37 cellular contexts compared by ENCODE assay signal in genomic region chr15:72450805-72451204, GRCh38. TPM values are rescaled to one million over a fixed set of nuclear protein-coding genes. Genes with fewer than 3 reads are reported as not detected.
"Had no signal": no experiment of that assay in that cellular context is flagged by ENCODE, and none has a peak within 500 bp of the region (broad histone marks: within the 10 kb centered on the region; RNA-seq: fewer than 3 reads in every experiment).

No MANE protein-coding gene starts in this region.

- H3K27ac Mint-ChIP-seq: activated B cell treated with CpG ODN at 0.5 μM for 24 hours; activated CD8-positive, alpha-beta T cell treated with anti-CD3 and anti-CD28 coated beads for 36 hours; activated naive CD8-positive, alpha-beta T cell; activated T-helper 17 cell treated with anti-CD3 and anti-CD28 coated beads, Interleukin-2, amount 50 U/mL, for 72 hours; dendritic cell treated with granulocyte-macrophage colony-stimulating factor and Interleukin-4, amounts not matched to agents 40 ng/mL and 50 ng/mL, for 4 days; endodermal cell; T-helper 2 cell treated with Interferon-gamma antibody and Interleukin-4, amounts not matched to agents 5 μg/mL and 100 μg/mL, for 36 hours had no signal

- H3K4me3 Mint-ChIP-seq: activated B cell treated with CpG ODN at 0.5 μM for 24 hours; activated CD8-positive, alpha-beta T cell treated with anti-CD3 and anti-CD28 coated beads for 36 hours; activated naive CD8-positive, alpha-beta T cell; activated T-cell treated with anti-CD3 and anti-CD28 coated beads, Interleukin-2, amount 50 U/mL, for 4 hours; activated T-helper 17 cell treated with anti-CD3 and anti-CD28 coated beads, Interleukin-2, amount 50 U/mL, for 72 hours; central memory CD8-positive, alpha-beta T cell; dendritic cell treated with granulocyte-macrophage colony-stimulating factor and Interleukin-4, amounts not matched to agents 40 ng/mL and 50 ng/mL, for 4 days; endodermal cell; T-helper 2 cell treated with Interferon-gamma antibody and Interleukin-4, amounts not matched to agents 5 μg/mL and 100 μg/mL, for 36 hours had no signal

- H3K9me3 ChIP-seq: esophagus muscularis mucosa, gastrocnemius medialis, heart left ventricle had no signal

- H3K4me1 ChIP-seq: esophagus muscularis mucosa, foreskin keratinocyte, gastrocnemius medialis, heart left ventricle had no signal

- H3K9me3 Mint-ChIP-seq: activated B cell treated with CpG ODN at 0.5 μM for 24 hours; activated CD8-positive, alpha-beta T cell treated with anti-CD3 and anti-CD28 coated beads for 36 hours; activated T-cell treated with anti-CD3 and anti-CD28 coated beads, Interleukin-2, amount 50 U/mL, for 4 hours; activated T-helper 17 cell treated with anti-CD3 and anti-CD28 coated beads, Interleukin-2, amount 50 U/mL, for 72 hours; central memory CD8-positive, alpha-beta T cell; dendritic cell treated with granulocyte-macrophage colony-stimulating factor and Interleukin-4, amounts not matched to agents 40 ng/mL and 50 ng/mL, for 4 days; endodermal cell; T-helper 2 cell treated with Interferon-gamma antibody and Interleukin-4, amounts not matched to agents 5 μg/mL and 100 μg/mL, for 36 hours had no signal

- H3K4me1 Mint-ChIP-seq: activated B cell treated with CpG ODN at 0.5 μM for 24 hours; activated T-helper 17 cell treated with anti-CD3 and anti-CD28 coated beads, Interleukin-2, amount 50 U/mL, for 72 hours; central memory CD8-positive, alpha-beta T cell; endodermal cell had no signal

- H3K27me3 Mint-ChIP-seq: activated naive CD8-positive, alpha-beta T cell had no signal

- ATAC-seq: activated CD4-positive, CD25-positive, alpha-beta regulatory T cell treated with anti-CD3 and anti-CD28 coated beads, Interleukin-2, amount 50 U/mL, for 24 hours; activated CD8-positive, alpha-beta T cell treated with anti-CD3 and anti-CD28 coated beads for 36 hours; activated T-cell treated with anti-CD3 and anti-CD28 coated beads, Interleukin-2, amount 50 U/mL, for 4 hours; activated T-helper 17 cell treated with anti-CD3 and anti-CD28 coated beads, Interleukin-2, amount 50 U/mL, for 72 hours; foreskin keratinocyte; gastrocnemius medialis; heart left ventricle had no signal

- H3K4me3 ChIP-seq: coronary artery, dorsolateral prefrontal cortex, esophagus muscularis mucosa, gastrocnemius medialis, heart left ventricle had no signal

- FAIRE-seq: astrocyte, bronchial epithelial cell had no signal

- DNase-seq: activated B cell treated with CpG ODN at 0.5 μM for 24 hours; activated CD4-positive, alpha-beta T cell treated with anti-CD3 and anti-CD28 coated beads for 48 hours; activated CD4-positive, alpha-beta T cell treated with anti-CD3 and anti-CD28 coated beads, Interleukin-2, amount 50 U/mL, for 1 hour; activated CD4-positive, alpha-beta T cell treated with anti-CD3 and anti-CD28 coated beads, Interleukin-2, amount 50 U/mL, for 48 hours; activated CD8-positive, alpha-beta memory T cell treated with anti-CD3 and anti-CD28 coated beads for 24 hours; activated CD8-positive, alpha-beta T cell treated with anti-CD3 and anti-CD28 coated beads for 36 hours; activated effector memory CD4-positive, alpha-beta T cell treated with Interleukin-2 at 50 U/mL for 16 hours; activated gamma-delta T cell treated with Interleukin-2 at 50 U/mL for 16 hours; activated naive CD4-positive, alpha-beta T cell treated with anti-CD3 and anti-CD28 coated beads, Interleukin-2, amount 50 U/mL, for 16 hours; activated naive CD4-positive, alpha-beta T cell treated with Interleukin-2 at 50 U/mL for 16 hours; activated T-cell treated with anti-CD3 and anti-CD28 coated beads, Interleukin-2, amount 50 U/mL, for 4 hours; amniotic stem cell; anterior cingulate cortex; brain microvascular endothelial cell; dorsolateral prefrontal cortex; effector memory CD4-positive, alpha-beta T cell; endodermal cell; foreskin keratinocyte; gastrocnemius medialis; glutamatergic neuron; heart left ventricle; T1000; WERI-Rb-1 had no signal

- H3K36me3 ChIP-seq: brain microvascular endothelial cell, esophagus muscularis mucosa, gastrocnemius medialis, heart left ventricle, WERI-Rb-1 had no signal

- H3K27ac ChIP-seq: brain microvascular endothelial cell, coronary artery, dorsolateral prefrontal cortex, esophagus muscularis mucosa, foreskin keratinocyte, gastrocnemius medialis, heart left ventricle, WERI-Rb-1 had no signal

- H3K27me3 ChIP-seq: brain microvascular endothelial cell, dorsolateral prefrontal cortex, esophagus muscularis mucosa, gastrocnemius medialis had no signal

- H3K36me3 Mint-ChIP-seq: activated naive CD8-positive, alpha-beta T cell had no signal

RNA-seq across cellular contexts. Expression of gene TMEM202, which starts 52.7 kb away (rescaled TPM):
- total RNA-seq: activated B cell treated with CpG ODN at 0.5 μM for 24 hours; activated CD8-positive, alpha-beta T cell treated with anti-CD3 and anti-CD28 coated beads for 36 hours; activated T-cell treated with anti-CD3 and anti-CD28 coated beads, Interleukin-2, amount 50 U/mL, for 4 hours; activated T-helper 17 cell treated with anti-CD3 and anti-CD28 coated beads, Interleukin-2, amount 50 U/mL, for 72 hours; astrocyte; bronchial epithelial cell; cardiac septum; cerebellum; dorsolateral prefrontal cortex; endodermal cell; epithelial cell of proximal tubule; esophagus muscularis mucosa; foreskin keratinocyte; gastrocnemius medialis; heart left ventricle had no signal
- polyA plus RNA-seq: adipose tissue, foreskin keratinocyte, heart left ventricle had no signal
